8 cellular contexts compared by ENCODE assay signal in genomic region chr20:29057866-29058484, GRCh38.
DNase-seq lines count a peak whose midpoint lies in the region; ATAC-seq, FAIRE-seq and TF ChIP-seq lines count a peak whose summit lies in the region.
"Not testable (repeated sequence)": the region's sequence is repeated elsewhere in the genome, so short reads cannot be mapped to it uniquely, and the experiment has no call there.

No MANE protein-coding gene starts in this region.

- BruUV-seq in mammary epithelial cell (replicated peaks; lab: Mats Ljungman, UMichigan) = not testable (repeated sequence)

- H3K4me1 ChIP-seq in A549; mammary epithelial cell (ENCODE audit: insufficient read depth, low read length); lower lobe of right lung: not testable (repeated sequence)

- POLR2A ChIA-PET in A549 (lab: Yijun Ruan, JAX) = not testable (repeated sequence)

- not testable (repeated sequence) for H4K20me1 ChIP-seq in mammary epithelial cell (ENCODE audit: insufficient read depth, low read length)

- not testable (repeated sequence) for TF ChIP-seq POLR2A in A549 (IDR thresholded peaks at IDR 0.05; ENCODE audit: low read length)

- dilution Hi-C loops in mammary epithelial cell (cut with HindIII; ENCODE audit: low sequenced_read_pairs) = not testable (repeated sequence)

- CTCF ChIA-PET in A549 (lab: Yijun Ruan, JAX) = interaction anchor here (1.2 kb wide), 1 partner anchor 22 kb away, joined by 4 read pairs; no protein-coding TSS in a partner anchor
- CTCF ChIA-PET in mammary epithelial cell (lab: Charles Lee; ENCODE audit: low non-redundant PET) = not testable (repeated sequence)

- DNase-seq in A549 (ENCODE audit: low read depth in 1 of 2, low spot score in 1 of 2) (peak; percentile 3 to 24), H7 (peak; percentile 33), SK-MEL-5 (ENCODE audit: low read depth, low spot score) (peak; percentile 73)
- DNase-seq in D721Med (ENCODE audit: insufficient read length, low spot score); LNCaP clone FGC (ENCODE audit: low read depth); mammary epithelial cell; foreskin fibroblast; lower lobe of right lung: not testable (repeated sequence)

- TF ChIP-seq RAD21 in A549 (conservative IDR thresholded peaks at IDR 0.05 in 1 of 2, IDR thresholded peaks at IDR 0.05 in 1 of 2) = 0 out of 5 replicates have a peak, but pooled peaks of 1 of the 2 experiments have one; percentile 23

- H2AFZ ChIP-seq in mammary epithelial cell (ENCODE audit: low read depth, low read length) = not testable (repeated sequence)

- H3K27ac ChIP-seq in A549; mammary epithelial cell (ENCODE audit: insufficient read depth, low read depth, low read length); lower lobe of right lung: not testable (repeated sequence)

- 16% methylated on average over 6 of the region's 6 CpGs for WGBS in A549 (ENCODE audit: missing lambda C conversion rate)
- WGBS in mammary epithelial cell (ENCODE audit: low coverage, missing lambda C conversion rate) = 21% methylated on average over 6 of the region's 6 CpGs

- not testable (repeated sequence) for H3K36me3 ChIP-seq in H7 (replicated peaks; ENCODE audit: control insufficient read depth, insufficient read depth, low read length); mammary epithelial cell (ENCODE audit: insufficient read depth, low read length); lower lobe of right lung

- intact Hi-C loops in mammary epithelial cell (cut with micrococcal nuclease); lower lobe of right lung (cut with DNase I): not testable (repeated sequence)

- not testable (repeated sequence) for H3K9me3 ChIP-seq in A549; mammary epithelial cell (replicated peaks; ENCODE audit: insufficient read depth, low read length); lower lobe of right lung

- H3K4me3 ChIP-seq in A549; H7 (ENCODE audit: insufficient read depth, low read depth, low read length); LNCaP clone FGC (ENCODE audit: low read depth, low read length); mammary epithelial cell (replicated peaks in 1 of 3; ENCODE audit: insufficient read depth in 1 of 3, low read depth in 2 of 3, low read length in 3 of 3); foreskin fibroblast (ENCODE audit: low read depth in 1 of 2, low read length in 2 of 2); lower lobe of right lung: not testable (repeated sequence)

- FAIRE-seq in A549 (lab: Jason Lieb, UNC); D721Med (lab: Jason Lieb, UNC): not testable (repeated sequence)

- not testable (repeated sequence) for H3K4me2 ChIP-seq in A549; mammary epithelial cell (ENCODE audit: insufficient read depth, low read depth, low read length)

- H3K79me2 ChIP-seq in mammary epithelial cell (ENCODE audit: insufficient read depth, low read length) = not testable (repeated sequence)

- H3K27me3 ChIP-seq in H7 (ENCODE audit: control insufficient read depth, insufficient read depth, low read length); mammary epithelial cell (ENCODE audit: insufficient read depth, low read length); lower lobe of right lung (ENCODE audit: low read depth): not testable (repeated sequence)

- TF ChIP-seq CTCF in A549 (IDR thresholded peaks at IDR 0.05) = not testable (repeated sequence)
- TF ChIP-seq CTCF in D721Med (IDR thresholded peaks at IDR 0.05; ENCODE audit: insufficient read depth, missing control alignments) = peak; percentile 29
- peak; percentile 72 for TF ChIP-seq CTCF in LNCaP clone FGC (IDR thresholded peaks at IDR 0.05; ENCODE audit: control insufficient read depth, extremely low read depth, insufficient read depth)
- peak; percentile 45 to 60 for TF ChIP-seq CTCF in mammary epithelial cell (conservative IDR thresholded peaks at IDR 0.05 in 1 of 2, IDR thresholded peaks at IDR 0.05 in 1 of 2; ENCODE audit: extremely low read depth in 1 of 2, insufficient read depth in 1 of 2, low read depth in 1 of 2, low read length in 2 of 2)
- peak; percentile 39 for TF ChIP-seq CTCF in foreskin fibroblast (IDR thresholded peaks at IDR 0.05; ENCODE audit: low read depth, low read length)
- peak; percentile 33 for TF ChIP-seq CTCF in lower lobe of right lung (IDR thresholded peaks at IDR 0.05)

- H3K9ac ChIP-seq in mammary epithelial cell (ENCODE audit: insufficient read depth, low read length) = not testable (repeated sequence)

- not testable (repeated sequence) for TF ChIP-seq EP300 in A549 (IDR thresholded peaks at IDR 0.05)

- not testable (repeated sequence) for ATAC-seq in A549, lower lobe of right lung

- in situ Hi-C loops in SK-MEL-5 (cut with HindIII; ENCODE audit: low pct_unique_long_range_greater_than_20kb, low sequenced_read_pairs); mammary epithelial cell (cut with MboI; ENCODE audit: low sequenced_read_pairs in 2 of 2): not testable (repeated sequence)
